19 cellular contexts compared by ENCODE assay signal in the genomic region with DNA sequence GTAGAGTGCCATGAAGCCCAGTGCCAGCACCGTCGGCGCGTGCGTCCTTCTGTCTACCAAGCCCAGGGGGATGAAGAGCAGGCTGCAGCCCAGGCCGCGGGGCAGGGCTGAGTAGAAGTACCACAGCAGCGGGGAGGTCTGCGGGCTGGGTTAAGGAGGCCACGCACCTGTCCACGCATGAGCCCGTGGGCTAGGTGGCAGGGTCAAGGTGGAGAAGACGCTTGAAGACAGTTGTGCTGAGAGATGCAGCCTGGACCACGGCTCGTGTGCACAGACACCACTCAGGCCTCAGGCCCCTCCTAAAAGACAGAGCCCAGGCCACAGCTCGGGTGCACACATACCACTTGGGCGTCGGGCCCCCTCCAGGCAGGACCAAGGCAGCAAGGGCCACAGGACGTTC.
"Had no signal": no experiment of that assay in that cellular context is flagged by ENCODE, and none has a peak within 500 bp of the region (broad histone marks: within the 10 kb centered on the region; RNA-seq: fewer than 3 reads in every experiment).

No MANE protein-coding gene starts in this region.

- H3K27me3 Mint-ChIP-seq: activated T-helper 17 cell treated with anti-CD3 and anti-CD28 coated beads, Interleukin-2, amount 50 U/mL, for 72 hours; dendritic cell treated with granulocyte-macrophage colony-stimulating factor and Interleukin-4, amounts not matched to agents 40 ng/mL and 50 ng/mL, for 4 days had no signal

- H3K4me1 Mint-ChIP-seq: brain, mesothelial cell of epicardium had no signal

- H3K27ac ChIP-seq: gastrocnemius medialis, heart left ventricle, lower lobe of right lung, neutrophil, thoracic aorta had no signal

- ATAC-seq: activated CD4-positive, CD25-positive, alpha-beta regulatory T cell treated with anti-CD3 and anti-CD28 coated beads, Interleukin-2, amount 50 U/mL, for 24 hours; activated T-helper 17 cell treated with anti-CD3 and anti-CD28 coated beads, Interleukin-2, amount 50 U/mL, for 72 hours; gastrocnemius medialis; heart left ventricle; left cardiac atrium had no signal

- DNase-seq: activated CD4-positive, alpha-beta T cell treated with anti-CD3 and anti-CD28 coated beads, Interleukin-2, amount 50 U/mL, for 4 hours; activated naive CD4-positive, alpha-beta T cell treated with anti-CD3 and anti-CD28 coated beads for 36 hours; activated T-cell treated with anti-CD3 and anti-CD28 coated beads for 4 hours; amygdala; cerebellar nuclear complex; effector memory CD4-positive, alpha-beta T cell; gastrocnemius medialis; heart left ventricle; left cardiac atrium; lower lobe of right lung; stimulated activated CD4-positive, alpha-beta T cell treated with anti-CD3 and anti-CD28 coated beads, Interleukin-1b, Interleukin-23, amount 100 ng/mL, for 48 hours; T-helper 9 cell had no signal

- H3K27ac Mint-ChIP-seq: activated naive CD4-positive, alpha-beta T cell treated with anti-CD3 and anti-CD28 coated beads for 36 hours; dendritic cell treated with granulocyte-macrophage colony-stimulating factor and Interleukin-4, amounts not matched to agents 40 ng/mL and 50 ng/mL, for 4 days; mesothelial cell of epicardium had no signal

- H3K4me3 Mint-ChIP-seq: activated naive CD4-positive, alpha-beta T cell treated with anti-CD3 and anti-CD28 coated beads for 36 hours; activated T-helper 17 cell treated with anti-CD3 and anti-CD28 coated beads, Interleukin-2, amount 50 U/mL, for 72 hours; brain; dendritic cell treated with granulocyte-macrophage colony-stimulating factor and Interleukin-4, amounts not matched to agents 40 ng/mL and 50 ng/mL, for 4 days; mesothelial cell of epicardium had no signal

- H3K9me3 Mint-ChIP-seq: activated naive CD4-positive, alpha-beta T cell treated with anti-CD3 and anti-CD28 coated beads for 36 hours; activated T-helper 17 cell treated with anti-CD3 and anti-CD28 coated beads, Interleukin-2, amount 50 U/mL, for 72 hours; brain; dendritic cell treated with granulocyte-macrophage colony-stimulating factor and Interleukin-4, amounts not matched to agents 40 ng/mL and 50 ng/mL, for 4 days; mesothelial cell of epicardium had no signal

- H3K27me3 ChIP-seq: gastrocnemius medialis, heart left ventricle, neutrophil had no signal

- H3K4me3 ChIP-seq: gastrocnemius medialis, heart left ventricle, lower lobe of right lung, thoracic aorta had no signal

- H3K4me1 ChIP-seq: gastrocnemius medialis, lower lobe of right lung had no signal

- H3K9me3 ChIP-seq: gastrocnemius medialis, heart left ventricle, lower lobe of right lung, neutrophil, thoracic aorta had no signal
